In the genomic region with DNA sequence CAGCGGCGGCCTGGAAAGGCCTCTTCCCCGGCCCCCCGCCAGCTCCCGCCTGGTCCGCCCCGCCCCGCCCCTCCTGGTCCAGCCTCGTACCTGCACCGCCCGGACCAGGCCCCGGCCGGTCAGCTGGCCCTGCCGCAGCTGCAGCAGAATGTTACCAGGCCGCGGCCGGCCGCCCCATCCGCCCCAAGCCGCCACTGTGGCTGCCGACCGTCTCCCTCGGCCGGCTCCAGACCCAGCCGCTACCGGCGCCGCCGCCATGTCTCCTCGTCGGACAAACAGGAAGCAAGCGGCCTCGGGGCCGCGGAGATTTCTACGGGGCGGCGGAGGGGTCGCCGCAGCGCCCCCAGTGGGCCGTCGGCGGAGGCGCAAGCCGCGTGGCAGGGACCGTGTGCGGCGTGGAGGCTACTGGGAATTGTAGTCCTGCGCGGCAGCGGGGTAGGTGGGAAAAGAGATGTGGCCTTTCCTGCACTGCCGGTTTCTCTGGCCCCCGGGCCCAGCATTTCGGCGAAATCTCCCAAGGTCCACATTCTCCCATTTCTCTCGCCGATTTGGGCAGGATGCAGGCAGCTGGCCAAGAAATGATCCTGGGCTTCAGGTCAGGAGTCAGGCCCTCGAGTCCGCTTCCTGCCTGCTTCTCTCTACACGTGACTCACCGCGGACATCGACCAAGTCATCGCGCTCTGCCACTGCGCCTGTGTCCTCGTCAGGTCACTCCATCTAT, we compare ENCODE assay signal across 1 cellular context.
TF ChIP-seq lines count a peak whose summit lies in the region.

A gene with protein sequence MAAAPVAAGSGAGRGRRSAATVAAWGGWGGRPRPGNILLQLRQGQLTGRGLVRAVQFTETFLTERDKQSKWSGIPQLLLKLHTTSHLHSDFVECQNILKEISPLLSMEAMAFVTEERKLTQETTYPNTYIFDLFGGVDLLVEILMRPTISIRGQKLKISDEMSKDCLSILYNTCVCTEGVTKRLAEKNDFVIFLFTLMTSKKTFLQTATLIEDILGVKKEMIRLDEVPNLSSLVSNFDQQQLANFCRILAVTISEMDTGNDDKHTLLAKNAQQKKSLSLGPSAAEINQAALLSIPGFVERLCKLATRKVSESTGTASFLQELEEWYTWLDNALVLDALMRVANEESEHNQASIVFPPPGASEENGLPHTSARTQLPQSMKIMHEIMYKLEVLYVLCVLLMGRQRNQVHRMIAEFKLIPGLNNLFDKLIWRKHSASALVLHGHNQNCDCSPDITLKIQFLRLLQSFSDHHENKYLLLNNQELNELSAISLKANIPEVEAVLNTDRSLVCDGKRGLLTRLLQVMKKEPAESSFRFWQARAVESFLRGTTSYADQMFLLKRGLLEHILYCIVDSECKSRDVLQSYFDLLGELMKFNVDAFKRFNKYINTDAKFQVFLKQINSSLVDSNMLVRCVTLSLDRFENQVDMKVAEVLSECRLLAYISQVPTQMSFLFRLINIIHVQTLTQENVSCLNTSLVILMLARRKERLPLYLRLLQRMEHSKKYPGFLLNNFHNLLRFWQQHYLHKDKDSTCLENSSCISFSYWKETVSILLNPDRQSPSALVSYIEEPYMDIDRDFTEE (minus strand): TSS at position 284 of the 721 bp plus-strand sequence. CDS start 26 bp downstream, at position 258.

TF ChIP-seq in HepG2, 621 proteins besides CTCF, POLR2A, EP300 and RAD21 (continued from another document and continues in another):
- TF ChIP-seq IRX3 (CRISPR knock-in tag; IDR thresholded peaks at IDR 0.05; ENCODE audit: borderline replicate concordance, low read depth) (peak; percentile 72; the same call in 1 of the 2 replicates), ZNF790 (CRISPR knock-in tag; IDR thresholded peaks at IDR 0.05; ENCODE audit: borderline replicate concordance) (no peak; the same call in 1 of the 2 replicates), RBM22 (optimal IDR thresholded peaks at IDR 0.05; ENCODE audit: low read length) (peak; percentile 55), NFATC3 (CRISPR knock-in tag; IDR thresholded peaks at IDR 0.05) (no peak), MAX (IDR thresholded peaks at IDR 0.05) (peak; percentile 99), SP140L (CRISPR knock-in tag; IDR thresholded peaks at IDR 0.05; ENCODE audit: borderline replicate concordance) (peak; percentile 90; the same call in 1 of the 2 replicates), SIX1 (CRISPR knock-in tag; IDR thresholded peaks at IDR 0.05; ENCODE audit: borderline replicate concordance) (peak; percentile 20; the same call in 1 of the 2 replicates), MBD4 (IDR thresholded peaks at IDR 0.05; ENCODE audit: borderline replicate concordance, low read length) (no peak), POLR2AphosphoS2 (IDR thresholded peaks at IDR 0.05; ENCODE audit: low read depth, low read length) (no peak), NAIF1 (CRISPR knock-in tag; IDR thresholded peaks at IDR 0.05; ENCODE audit: borderline replicate concordance) (peak; percentile 91; the same call in 1 of the 2 replicates), U2AF1 (optimal IDR thresholded peaks at IDR 0.05; ENCODE audit: low read depth, low read length) (peak; percentile 87), E2F5 (CRISPR knock-in tag; conservative IDR thresholded peaks at IDR 0.05) (no peak; the same call in 1 of the 2 replicates), IKZF4 (CRISPR knock-in tag; IDR thresholded peaks at IDR 0.05; ENCODE audit: borderline replicate concordance, low read depth, not compliant biosample characterization) (peak; percentile 87), JDP2 (CRISPR knock-in tag; IDR thresholded peaks at IDR 0.05; ENCODE audit: borderline replicate concordance) (no peak; the same call in 1 of the 2 replicates), ZNF260 (CRISPR knock-in tag; IDR thresholded peaks at IDR 0.05; ENCODE audit: borderline replicate concordance, low read depth) (no peak), IKZF5 (CRISPR knock-in tag; IDR thresholded peaks at IDR 0.05) (peak; percentile 96), FOXA3 (CRISPR knock-in tag; IDR thresholded peaks at IDR 0.05) (peak; percentile 63), STAG1 (CRISPR knock-in tag; IDR thresholded peaks at IDR 0.05) (peak; percentile 66), ZUFSP (CRISPR knock-in tag; IDR thresholded peaks at IDR 0.05; ENCODE audit: borderline replicate concordance) (no peak), ZBTB42 (CRISPR knock-in tag; IDR thresholded peaks at IDR 0.05) (peak; percentile 85), NFE2 (CRISPR knock-in tag; IDR thresholded peaks at IDR 0.05) (0 out of 2 replicates have a peak, but pooled peaks have one; percentile 45), AKAP8 (CRISPR knock-in tag; IDR thresholded peaks at IDR 0.05) (peak; percentile 54; the same call in 1 of the 2 replicates), SNAI1 (CRISPR knock-in tag; IDR thresholded peaks at IDR 0.05; ENCODE audit: borderline replicate concordance) (0 out of 2 replicates have a peak, but pooled peaks have one; percentile 77), SOX6 (IDR thresholded peaks at IDR 0.05) (no peak), SOX6 (CRISPR knock-in tag; IDR thresholded peaks at IDR 0.05) (peak; percentile 76), DMAP1 (CRISPR knock-in tag; IDR thresholded peaks at IDR 0.05) (peak; percentile 99), CEBPG (CRISPR knock-in tag; IDR thresholded peaks at IDR 0.05) (peak; percentile 60), ZFP37 (CRISPR knock-in tag; IDR thresholded peaks at IDR 0.05; ENCODE audit: borderline replicate concordance) (peak; percentile 98), MED1 (CRISPR knock-in tag; IDR thresholded peaks at IDR 0.05) (peak; percentile 79), NCOA2 (CRISPR knock-in tag; IDR thresholded peaks at IDR 0.05) (peak; percentile 61), MAFG (CRISPR knock-in tag; IDR thresholded peaks at IDR 0.05) (peak; percentile 55), ARNTL (CRISPR knock-in tag; IDR thresholded peaks at IDR 0.05) (peak; percentile 99)
- TF ChIP-seq, protein P1, sequence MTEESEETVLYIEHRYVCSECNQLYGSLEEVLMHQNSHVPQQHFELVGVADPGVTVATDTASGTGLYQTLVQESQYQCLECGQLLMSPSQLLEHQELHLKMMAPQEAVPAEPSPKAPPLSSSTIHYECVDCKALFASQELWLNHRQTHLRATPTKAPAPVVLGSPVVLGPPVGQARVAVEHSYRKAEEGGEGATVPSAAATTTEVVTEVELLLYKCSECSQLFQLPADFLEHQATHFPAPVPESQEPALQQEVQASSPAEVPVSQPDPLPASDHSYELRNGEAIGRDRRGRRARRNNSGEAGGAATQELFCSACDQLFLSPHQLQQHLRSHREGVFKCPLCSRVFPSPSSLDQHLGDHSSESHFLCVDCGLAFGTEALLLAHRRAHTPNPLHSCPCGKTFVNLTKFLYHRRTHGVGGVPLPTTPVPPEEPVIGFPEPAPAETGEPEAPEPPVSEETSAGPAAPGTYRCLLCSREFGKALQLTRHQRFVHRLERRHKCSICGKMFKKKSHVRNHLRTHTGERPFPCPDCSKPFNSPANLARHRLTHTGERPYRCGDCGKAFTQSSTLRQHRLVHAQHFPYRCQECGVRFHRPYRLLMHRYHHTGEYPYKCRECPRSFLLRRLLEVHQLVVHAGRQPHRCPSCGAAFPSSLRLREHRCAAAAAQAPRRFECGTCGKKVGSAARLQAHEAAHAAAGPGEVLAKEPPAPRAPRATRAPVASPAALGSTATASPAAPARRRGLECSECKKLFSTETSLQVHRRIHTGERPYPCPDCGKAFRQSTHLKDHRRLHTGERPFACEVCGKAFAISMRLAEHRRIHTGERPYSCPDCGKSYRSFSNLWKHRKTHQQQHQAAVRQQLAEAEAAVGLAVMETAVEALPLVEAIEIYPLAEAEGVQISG (CRISPR knock-in tag; IDR thresholded peaks at IDR 0.05): peak; percentile 98
- TF ChIP-seq, protein P2, sequence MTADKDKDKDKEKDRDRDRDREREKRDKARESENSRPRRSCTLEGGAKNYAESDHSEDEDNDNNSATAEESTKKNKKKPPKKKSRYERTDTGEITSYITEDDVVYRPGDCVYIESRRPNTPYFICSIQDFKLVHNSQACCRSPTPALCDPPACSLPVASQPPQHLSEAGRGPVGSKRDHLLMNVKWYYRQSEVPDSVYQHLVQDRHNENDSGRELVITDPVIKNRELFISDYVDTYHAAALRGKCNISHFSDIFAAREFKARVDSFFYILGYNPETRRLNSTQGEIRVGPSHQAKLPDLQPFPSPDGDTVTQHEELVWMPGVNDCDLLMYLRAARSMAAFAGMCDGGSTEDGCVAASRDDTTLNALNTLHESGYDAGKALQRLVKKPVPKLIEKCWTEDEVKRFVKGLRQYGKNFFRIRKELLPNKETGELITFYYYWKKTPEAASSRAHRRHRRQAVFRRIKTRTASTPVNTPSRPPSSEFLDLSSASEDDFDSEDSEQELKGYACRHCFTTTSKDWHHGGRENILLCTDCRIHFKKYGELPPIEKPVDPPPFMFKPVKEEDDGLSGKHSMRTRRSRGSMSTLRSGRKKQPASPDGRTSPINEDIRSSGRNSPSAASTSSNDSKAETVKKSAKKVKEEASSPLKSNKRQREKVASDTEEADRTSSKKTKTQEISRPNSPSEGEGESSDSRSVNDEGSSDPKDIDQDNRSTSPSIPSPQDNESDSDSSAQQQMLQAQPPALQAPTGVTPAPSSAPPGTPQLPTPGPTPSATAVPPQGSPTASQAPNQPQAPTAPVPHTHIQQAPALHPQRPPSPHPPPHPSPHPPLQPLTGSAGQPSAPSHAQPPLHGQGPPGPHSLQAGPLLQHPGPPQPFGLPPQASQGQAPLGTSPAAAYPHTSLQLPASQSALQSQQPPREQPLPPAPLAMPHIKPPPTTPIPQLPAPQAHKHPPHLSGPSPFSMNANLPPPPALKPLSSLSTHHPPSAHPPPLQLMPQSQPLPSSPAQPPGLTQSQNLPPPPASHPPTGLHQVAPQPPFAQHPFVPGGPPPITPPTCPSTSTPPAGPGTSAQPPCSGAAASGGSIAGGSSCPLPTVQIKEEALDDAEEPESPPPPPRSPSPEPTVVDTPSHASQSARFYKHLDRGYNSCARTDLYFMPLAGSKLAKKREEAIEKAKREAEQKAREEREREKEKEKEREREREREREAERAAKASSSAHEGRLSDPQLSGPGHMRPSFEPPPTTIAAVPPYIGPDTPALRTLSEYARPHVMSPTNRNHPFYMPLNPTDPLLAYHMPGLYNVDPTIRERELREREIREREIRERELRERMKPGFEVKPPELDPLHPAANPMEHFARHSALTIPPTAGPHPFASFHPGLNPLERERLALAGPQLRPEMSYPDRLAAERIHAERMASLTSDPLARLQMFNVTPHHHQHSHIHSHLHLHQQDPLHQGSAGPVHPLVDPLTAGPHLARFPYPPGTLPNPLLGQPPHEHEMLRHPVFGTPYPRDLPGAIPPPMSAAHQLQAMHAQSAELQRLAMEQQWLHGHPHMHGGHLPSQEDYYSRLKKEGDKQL (CRISPR knock-in tag; IDR thresholded peaks at IDR 0.05; ENCODE audit: low read depth): peak; percentile 19; the same call in 1 of the 2 replicates
- TF ChIP-seq, protein P3, sequence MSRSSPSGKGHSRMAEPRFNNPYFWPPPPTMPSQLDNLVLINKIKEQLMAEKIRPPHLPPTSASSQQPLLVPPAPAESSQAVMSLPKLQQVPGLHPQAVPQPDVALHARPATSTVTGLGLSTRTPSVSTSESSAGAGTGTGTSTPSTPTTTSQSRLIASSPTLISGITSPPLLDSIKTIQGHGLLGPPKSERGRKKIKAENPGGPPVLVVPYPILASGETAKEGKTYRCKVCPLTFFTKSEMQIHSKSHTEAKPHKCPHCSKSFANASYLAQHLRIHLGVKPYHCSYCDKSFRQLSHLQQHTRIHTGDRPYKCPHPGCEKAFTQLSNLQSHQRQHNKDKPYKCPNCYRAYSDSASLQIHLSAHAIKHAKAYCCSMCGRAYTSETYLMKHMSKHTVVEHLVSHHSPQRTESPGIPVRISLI (CRISPR knock-in tag; IDR thresholded peaks at IDR 0.05; ENCODE audit: borderline replicate concordance): no peak
- TF ChIP-seq, protein P4, sequence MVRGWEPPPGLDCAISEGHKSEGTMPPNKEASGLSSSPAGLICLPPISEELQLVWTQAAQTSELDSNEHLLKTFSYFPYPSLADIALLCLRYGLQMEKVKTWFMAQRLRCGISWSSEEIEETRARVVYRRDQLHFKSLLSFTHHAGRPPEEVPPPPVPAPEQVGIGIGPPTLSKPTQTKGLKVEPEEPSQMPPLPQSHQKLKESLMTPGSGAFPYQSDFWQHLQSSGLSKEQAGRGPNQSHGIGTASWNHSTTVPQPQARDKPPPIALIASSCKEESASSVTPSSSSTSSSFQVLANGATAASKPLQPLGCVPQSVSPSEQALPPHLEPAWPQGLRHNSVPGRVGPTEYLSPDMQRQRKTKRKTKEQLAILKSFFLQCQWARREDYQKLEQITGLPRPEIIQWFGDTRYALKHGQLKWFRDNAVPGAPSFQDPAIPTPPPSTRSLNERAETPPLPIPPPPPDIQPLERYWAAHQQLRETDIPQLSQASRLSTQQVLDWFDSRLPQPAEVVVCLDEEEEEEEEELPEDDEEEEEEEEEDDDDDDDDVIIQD (CRISPR knock-in tag; IDR thresholded peaks at IDR 0.05; ENCODE audit: low read depth): peak; percentile 70; the same call in 1 of the 2 replicates
- TF ChIP-seq, protein P5, sequence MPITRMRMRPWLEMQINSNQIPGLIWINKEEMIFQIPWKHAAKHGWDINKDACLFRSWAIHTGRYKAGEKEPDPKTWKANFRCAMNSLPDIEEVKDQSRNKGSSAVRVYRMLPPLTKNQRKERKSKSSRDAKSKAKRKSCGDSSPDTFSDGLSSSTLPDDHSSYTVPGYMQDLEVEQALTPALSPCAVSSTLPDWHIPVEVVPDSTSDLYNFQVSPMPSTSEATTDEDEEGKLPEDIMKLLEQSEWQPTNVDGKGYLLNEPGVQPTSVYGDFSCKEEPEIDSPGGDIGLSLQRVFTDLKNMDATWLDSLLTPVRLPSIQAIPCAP (CRISPR knock-in tag; IDR thresholded peaks at IDR 0.05; ENCODE audit: low read depth): peak; percentile 93
